In the genomic region with DNA sequence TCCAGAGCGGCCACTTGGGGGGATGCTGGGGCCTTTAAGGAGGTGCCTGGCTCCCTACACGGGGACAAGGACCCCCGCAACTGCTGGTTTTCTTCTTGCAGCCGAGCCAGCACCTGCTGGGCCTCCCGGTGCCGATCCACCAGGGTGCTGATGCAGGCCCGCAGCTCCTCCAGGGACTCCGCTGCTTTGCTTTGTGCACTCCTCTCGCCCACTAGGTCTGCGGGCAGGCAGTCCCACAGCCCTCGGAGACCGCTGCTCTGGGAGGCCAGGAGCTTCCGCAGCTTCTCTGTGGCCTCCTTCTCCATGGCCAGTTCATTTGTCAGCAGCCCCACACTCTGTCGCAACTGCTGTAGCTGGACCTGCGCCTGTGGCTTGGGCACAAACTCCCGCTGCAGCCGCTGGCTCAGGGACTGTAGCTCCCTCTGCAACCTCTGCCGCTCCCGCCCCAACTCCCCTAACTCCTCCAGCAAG, we compare ENCODE assay signal across 10 cellular contexts. TPM values are rescaled to one million over a fixed set of nuclear protein-coding genes. Genes with fewer than 3 reads are reported as not detected.
DNase-seq lines count a peak whose midpoint lies in the region; ATAC-seq and TF ChIP-seq lines count a peak whose summit lies in the region.
"Had no signal": no experiment of that assay in that cellular context is flagged by ENCODE, and none has a peak within 500 bp of the region (broad histone marks: within the 10 kb centered on the region; RNA-seq: fewer than 3 reads in every experiment).

No MANE protein-coding gene starts in this region.

- peaks cover 8% of the 10 kb centered on the region for H3K27me3 ChIP-seq in AG04450 (ENCODE audit: control insufficient read depth, insufficient read depth, low read length)
- H3K27me3 ChIP-seq in fibroblast of lung (ENCODE audit: control insufficient read depth, insufficient read depth, low read length): peaks cover 5% of the 10 kb centered on the region

- H3K27ac Mint-ChIP-seq in natural killer cell: peak overlapping the region; percentile 69 to 86

- peak overlapping the region; percentile 97 for H3K4me2 ChIP-seq in fibroblast of lung (ENCODE audit: extremely low read depth, insufficient read depth, low read length)
- H3K4me2 ChIP-seq: KMS-11 had no signal

- H3K36me3 Mint-ChIP-seq in natural killer cell: no peaks in the 10 kb centered on the region

- peak overlapping the region; percentile 84 for H3K4me3 Mint-ChIP-seq in natural killer cell

- H3K27ac ChIP-seq in AG04450 (ENCODE audit: low read depth, low read length) (peak overlapping the region; percentile 77), fibroblast of lung (ENCODE audit: insufficient read depth, low read length) (peak overlapping the region; percentile 44)
- H3K27ac ChIP-seq: KMS-11 had no signal

- peak overlapping the region; percentile 28 for H3K9ac ChIP-seq in fibroblast of lung (ENCODE audit: insufficient read depth, low read length)
- H3K9ac ChIP-seq: KMS-11 had no signal

- H3K9me3 Mint-ChIP-seq in natural killer cell: no peaks in the 10 kb centered on the region

- ATAC-seq in natural killer cell: peak in 1 of 3 donors; percentile 22

- intact Hi-C loops in natural killer cell (cut with micrococcal nuclease): no loop called here

- H3K27me3 Mint-ChIP-seq in natural killer cell (ENCODE audit: low read depth in 2 of 2): peaks cover 17 to 24% of the 10 kb centered on the region in 2 donors

- no peaks in the 10 kb centered on the region for H4K20me1 ChIP-seq in fibroblast of lung (ENCODE audit: control insufficient read depth, extremely low read depth, insufficient read depth, low read length)

- peak overlapping the region; percentile 59 for H3K4me3 ChIP-seq in AG04450 (ENCODE audit: low read depth, low read length)
- H3K4me3 ChIP-seq in fibroblast of lung (replicated peaks in 1 of 4; ENCODE audit: control extremely low read depth in 1 of 4, insufficient read depth in 1 of 4, low read depth in 3 of 4, low read length in 4 of 4): peak overlapping the region; percentile 64 to 72 (median 66)

- H3K9me3 ChIP-seq in AG04450 (ENCODE audit: control insufficient read depth, insufficient read depth, low read length) (no peaks in the 10 kb centered on the region), fibroblast of lung (ENCODE audit: control insufficient read depth, insufficient read depth, low read depth, low read length) (no peaks in the 10 kb centered on the region)

- POLR2A ChIA-PET in AG04450 (lab: Yijun Ruan, JAX): interaction anchor here (0.5 to 2.4 kb wide), 7 partner anchors 13 to 96 kb away, joined by 3 to 38 read pairs (median 8); a partner anchor contains a TSS

- CTCF ChIA-PET in AG04450 (lab: Charles Lee): interaction anchor here (0.6 to 3.4 kb wide), 10 partner anchors 13 to 135 kb away, joined by 3 to 21 read pairs (median 6); a partner anchor contains a TSS

- TF ChIP-seq CTCF in AG04450 (IDR thresholded peaks at IDR 0.05; ENCODE audit: low read depth, low read length) (no peak), fibroblast of lung (conservative IDR thresholded peaks at IDR 0.05 in 1 of 2, IDR thresholded peaks at IDR 0.05 in 1 of 2; ENCODE audit: low read depth in 1 of 2, low read length in 2 of 2) (no peak), natural killer cell (IDR thresholded peaks at IDR 0.05) (no peak)

- no peaks in the 10 kb centered on the region for H3K79me2 ChIP-seq in fibroblast of lung (ENCODE audit: control insufficient read depth, insufficient read depth, low read length)

- H3K36me3 ChIP-seq in fibroblast of lung (ENCODE audit: control insufficient read depth, insufficient read depth, low read length): no peaks in the 10 kb centered on the region

- DNase-seq in AG04450 (ENCODE audit: low read depth, low spot score) (no peak), SKM-1 (lab: John Stamatoyannopoulos, UW; ENCODE audit: unreplicated experiment) (peak; percentile 52), fibroblast of lung (ENCODE audit: low read depth in 2 of 2) (peak in 1 of 2 donors; percentile 64), natural killer cell (no peak), AG08395 (ENCODE audit: low spot score) (no peak), DMS53 (lab: John Stamatoyannopoulos, UW) (no peak), NCI-H2029 (lab: John Stamatoyannopoulos, UW) (no peak)
- no peak for DNase-seq in activated CD4-positive, alpha-beta T cell treated with anti-CD3 and anti-CD28 coated beads, Interleukin-2, amount 50 U/mL, for 1 hour

- peak overlapping the region; percentile 94 for H2AFZ ChIP-seq in fibroblast of lung (ENCODE audit: low read length)

- peaks cover 2% of the 10 kb centered on the region for H3K4me1 ChIP-seq in fibroblast of lung (ENCODE audit: control insufficient read depth, extremely low read depth, insufficient read depth, low read length)

- peaks cover 13 to 18% of the 10 kb centered on the region in 2 donors for H3K4me1 Mint-ChIP-seq in natural killer cell

RNA-seq across cellular contexts. Expression of a gene that starts 13.2 kb away (rescaled TPM):
- 2.6 and 2.7 TPM in 2 replicates for polyA plus RNA-seq in AG04450 (2011; rRNA removed)
- 0.87 and 0.96 TPM in 2 replicates for polyA minus RNA-seq in AG04450 (2011; rRNA and poly(A)+ RNA removed)
- total RNA-seq in fibroblast of lung: 2.3 and 4.5 TPM in 2 replicates
- 0.65 and 3.4 TPM in 2 replicates for polyA plus RNA-seq in fibroblast of lung
- 1.4 and 7.6 TPM in 2 replicates for polyA plus RNA-seq in fibroblast of lung (2012)
- 0.74 TPM in 1 of 2 replicates, not detected in the other for polyA minus RNA-seq in fibroblast of lung (ENCODE audit: low replicate concordance)
- under 1 TPM; 0.14 to 0.23 (median 0.23) TPM for total RNA-seq in natural killer cell
- total RNA-seq: Daoy had no signal

RNA-seq across cellular contexts. Expression of a gene that starts 13.6 kb away (rescaled TPM):
- polyA plus RNA-seq in AG04450 (2011; rRNA removed) (29.2 and 40.1 TPM in 2 replicates), fibroblast of lung (22.9 and 29.3 TPM in 2 replicates)
- 30.0 and 33.9 TPM in 2 replicates for polyA minus RNA-seq in AG04450 (2011; rRNA and poly(A)+ RNA removed)
- total RNA-seq in fibroblast of lung (5.1 and 8.9 TPM in 2 replicates), natural killer cell (10 to 100 TPM; 40.1 to 53.3 (median 51.0) TPM)
- polyA plus RNA-seq in fibroblast of lung (2012): 34.9 and 43.2 TPM in 2 replicates
- polyA minus RNA-seq in fibroblast of lung (ENCODE audit: low replicate concordance): 44.6 and 67.5 TPM in 2 replicates

RNA-seq across cellular contexts. Expression of a gene that starts 27.0 kb away (rescaled TPM):
- polyA plus RNA-seq in AG04450 (2011; rRNA removed) (3.3 and 3.7 TPM in 2 replicates), fibroblast of lung (3.4 and 4.5 TPM in 2 replicates)
- 1.5 and 2.0 TPM in 2 replicates for polyA minus RNA-seq in AG04450 (2011; rRNA and poly(A)+ RNA removed)
- total RNA-seq in fibroblast of lung (2.1 and 5.1 TPM in 2 replicates), natural killer cell (1 to 10 TPM; 3.3 to 4.9 (median 3.4) TPM)
- 3.5 and 4.6 TPM in 2 replicates for polyA plus RNA-seq in fibroblast of lung (2012)
- 5.1 and 5.7 TPM in 2 replicates for polyA minus RNA-seq in fibroblast of lung (ENCODE audit: low replicate concordance)

RNA-seq across cellular contexts. Expression of a gene that starts 37.4 kb away (rescaled TPM):
- polyA plus RNA-seq in AG04450 (2011; rRNA removed): 0.68 and 0.78 TPM in 2 replicates
- 0.64 and 0.83 TPM in 2 replicates for polyA minus RNA-seq in AG04450 (2011; rRNA and poly(A)+ RNA removed)
- total RNA-seq in fibroblast of lung: 0.51 and 2.8 TPM in 2 replicates
- 1.2 and 1.7 TPM in 2 replicates for polyA plus RNA-seq in fibroblast of lung
- 1.1 and 1.9 TPM in 2 replicates for polyA plus RNA-seq in fibroblast of lung (2012)
- polyA minus RNA-seq in fibroblast of lung (ENCODE audit: low replicate concordance): 1.1 and 4.8 TPM in 2 replicates
- total RNA-seq in natural killer cell: 1 to 10 TPM in 2 of 3 donors, under 1 TPM in 1; 0.61 to 1.7 (median 1.1) TPM

RNA-seq across cellular contexts. Expression of a gene that starts 46.1 kb away (rescaled TPM):
- polyA plus RNA-seq in AG04450 (2011; rRNA removed): 44.2 and 51.1 TPM in 2 replicates
- polyA minus RNA-seq in AG04450 (2011; rRNA and poly(A)+ RNA removed): 21.4 and 25.3 TPM in 2 replicates
- 21.1 and 28.2 TPM in 2 replicates for total RNA-seq in fibroblast of lung
- polyA plus RNA-seq in fibroblast of lung: 34.3 and 41.3 TPM in 2 replicates
- 24.9 and 34.6 TPM in 2 replicates for polyA plus RNA-seq in fibroblast of lung (2012)
- polyA minus RNA-seq in fibroblast of lung (ENCODE audit: low replicate concordance): 23.1 and 26.0 TPM in 2 replicates
- total RNA-seq in natural killer cell: 10 to 100 TPM; 20.6 to 26.0 (median 24.9) TPM
